ENCODE assay signal across 26 cellular contexts in the genomic region with DNA sequence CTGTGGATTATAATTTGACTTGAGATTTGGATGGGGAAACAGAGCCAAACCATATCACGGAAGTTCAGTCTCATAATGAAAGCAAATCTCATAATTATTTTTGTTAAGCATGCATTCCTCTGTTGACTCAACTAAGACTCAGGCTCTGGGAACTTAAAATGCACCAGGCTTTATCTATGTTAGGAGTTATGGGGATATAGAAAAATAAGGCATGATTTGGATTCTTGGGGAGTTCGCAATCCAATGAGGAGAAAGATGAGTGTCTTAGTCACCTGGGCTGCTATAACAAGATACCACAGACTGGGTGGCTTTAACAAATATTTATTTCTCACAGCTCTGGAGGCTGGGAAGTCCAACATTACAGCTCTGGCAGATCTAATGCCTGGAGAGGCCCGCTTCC.
"Had no signal": no experiment of that assay in that cellular context is flagged by ENCODE, and none has a peak within 500 bp of the region (broad histone marks: within the 10 kb centered on the region; RNA-seq: fewer than 3 reads in every experiment).

No MANE protein-coding gene starts in this region.

- H3K4me1 Mint-ChIP-seq: activated naive CD4-positive, alpha-beta T cell treated with anti-CD3 and anti-CD28 coated beads, Interleukin-2, amount 10 ng/mL, durations not matched to agents 7 days and 5 days; activated naive CD8-positive, alpha-beta T cell treated with anti-CD3 and anti-CD28 coated beads, Interleukin-2, amount 10 ng/mL, durations not matched to agents 7 days and 5 days; T-helper 17 cell had no signal

- H3K27ac Mint-ChIP-seq: activated naive CD4-positive, alpha-beta T cell treated with anti-CD3 and anti-CD28 coated beads, Interleukin-2, amount 10 ng/mL, durations not matched to agents 7 days and 5 days; activated naive CD8-positive, alpha-beta T cell treated with anti-CD3 and anti-CD28 coated beads, Interleukin-2, amount 10 ng/mL, durations not matched to agents 7 days and 5 days; activated T-helper 1 cell treated with anti-CD3 and anti-CD28 coated beads, Interleukin-12 subunit alpha, Interleukin-12 subunit beta, Interleukin-2, Interleukin-4 antibody, amounts not matched to agents 30 ng/mL and 10 ng/mL and 1 ng/mL, durations not matched to agents 14 hours and 24 hours and 36 hours; nephron; T-helper 17 cell had no signal

- H3K36me3 Mint-ChIP-seq: activated naive CD4-positive, alpha-beta T cell treated with anti-CD3 and anti-CD28 coated beads, Interleukin-2, amount 10 ng/mL, durations not matched to agents 7 days and 5 days had no signal

- ATAC-seq: activated CD4-positive, CD25-positive, alpha-beta regulatory T cell treated with anti-CD3 and anti-CD28 coated beads, Interleukin-2, amount 50 U/mL, for 24 hours; gastrocnemius medialis; left lung; right lobe of liver; stimulated activated naive CD8-positive, alpha-beta T cell treated with anti-CD3 and anti-CD28 coated beads, Interleukin-15, Interleukin-2, amounts not matched to agents 100 U/mL and 50 U/mL, for 24 hours; T-helper 17 cell had no signal

- H3K4me1 ChIP-seq: gastrocnemius medialis, right lobe of liver had no signal

- H3K36me3 ChIP-seq: gastrocnemius medialis, left lung, right lobe of liver, transverse colon, WERI-Rb-1 had no signal

- H3K4me3 ChIP-seq: gastrocnemius medialis, left lung, right lobe of liver, skin epidermis, testis, transverse colon had no signal

- H3K4me3 Mint-ChIP-seq: activated naive CD4-positive, alpha-beta T cell treated with anti-CD3 and anti-CD28 coated beads, Interleukin-2, amount 10 ng/mL, durations not matched to agents 7 days and 5 days; activated naive CD8-positive, alpha-beta T cell treated with anti-CD3 and anti-CD28 coated beads, Interleukin-2, amount 10 ng/mL, durations not matched to agents 7 days and 5 days; activated T-helper 1 cell treated with anti-CD3 and anti-CD28 coated beads, Interleukin-12 subunit alpha, Interleukin-12 subunit beta, Interleukin-2, Interleukin-4 antibody, amounts not matched to agents 30 ng/mL and 10 ng/mL and 1 ng/mL, durations not matched to agents 14 hours and 24 hours and 36 hours; nephron; T-helper 17 cell had no signal

- H3K27me3 ChIP-seq: gastrocnemius medialis, left lung, right lobe of liver, testis, transverse colon had no signal

- DNase-seq: activated CD4-positive, alpha-beta T cell treated with anti-CD3 and anti-CD28 coated beads for 48 hours; activated CD4-positive, alpha-beta T cell treated with anti-CD3 and anti-CD28 coated beads, Interleukin-2, amount 50 U/mL, for 48 hours; activated CD8-positive, alpha-beta memory T cell treated with anti-CD3 and anti-CD28 coated beads for 24 hours; activated gamma-delta T cell; activated naive CD4-positive, alpha-beta T cell treated with anti-CD3 and anti-CD28 coated beads, Interleukin-2, amount 10 ng/mL, durations not matched to agents 7 days and 5 days; activated naive CD8-positive, alpha-beta T cell treated with anti-CD3 and anti-CD28 coated beads, Interleukin-2, amount 10 ng/mL, durations not matched to agents 7 days and 5 days; amygdala; effector memory CD4-positive, alpha-beta T cell; erythroblast; gastrocnemius medialis; kidney glomerular epithelial cell; left lung; posterior cingulate gyrus; right lobe of liver; stimulated activated CD4-positive, alpha-beta T cell treated with anti-CD3 and anti-CD28 coated beads, Interleukin-12 subunit alpha, Interleukin-12 subunit beta, amount 100 ng/mL, for 4 hours; stimulated activated CD4-positive, alpha-beta T cell treated with anti-CD3 and anti-CD28 coated beads, Interleukin-4, amount 100 ng/mL, for 1 hour; stimulated activated naive CD8-positive, alpha-beta T cell treated with anti-CD3 and anti-CD28 coated beads, Interleukin-15, Interleukin-2, amounts not matched to agents 100 U/mL and 50 U/mL, for 24 hours; T-helper 17 cell; T1000; testis; transverse colon; WERI-Rb-1 had no signal

- H3K9me3 ChIP-seq: gastrocnemius medialis, right lobe of liver, testis, transverse colon had no signal

- H3K27ac ChIP-seq: gastrocnemius medialis, left lung, right lobe of liver, skin epidermis, transverse colon, WERI-Rb-1 had no signal
